ENCODE assay signal across 1 cellular context in the genomic region with DNA sequence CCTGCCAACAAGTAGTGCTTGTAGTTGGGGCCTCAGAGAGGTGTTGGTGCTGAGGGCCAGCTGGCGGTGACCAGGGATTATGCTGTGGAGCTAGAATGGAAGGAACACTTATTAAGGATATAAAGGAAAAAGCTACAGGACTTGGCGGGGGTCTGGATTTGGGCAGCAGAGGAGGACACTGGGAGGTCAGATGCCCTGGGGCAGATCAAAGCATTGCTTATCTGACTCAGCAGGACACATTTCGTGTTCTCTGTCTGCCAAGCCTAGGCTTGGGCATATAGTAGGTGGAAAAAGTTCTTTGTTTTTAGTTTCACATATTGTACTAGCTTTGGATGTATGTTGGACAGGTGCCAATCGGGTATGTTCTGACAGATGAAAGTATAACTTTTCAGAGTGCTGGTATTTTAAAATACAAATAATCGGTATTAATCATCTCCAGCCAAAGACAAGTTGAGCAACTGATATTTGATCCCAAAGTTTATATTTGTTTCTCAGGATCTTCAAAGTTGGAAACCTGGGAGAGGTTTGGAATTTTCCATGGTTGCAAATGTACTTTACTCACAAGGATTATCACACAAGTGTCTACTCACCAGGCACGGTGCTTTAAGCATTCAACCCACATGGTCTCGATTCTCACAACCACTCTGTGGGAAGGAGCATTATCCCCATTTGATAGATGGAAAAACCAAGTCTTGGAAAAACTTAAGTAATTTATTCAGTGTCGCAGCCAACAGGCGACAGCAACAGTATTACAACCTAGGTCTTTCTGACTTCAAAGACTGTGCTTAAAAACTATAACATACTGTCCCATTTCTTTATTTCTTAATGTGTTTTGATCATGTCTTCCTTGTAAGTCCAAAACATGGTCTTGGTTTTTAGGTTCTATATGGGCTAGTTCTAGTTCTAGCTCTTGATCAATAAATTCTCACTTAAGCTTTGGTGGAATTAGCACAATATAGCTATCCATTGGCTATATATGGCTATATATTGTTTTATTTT.
TF ChIP-seq lines count a peak whose summit lies in the region.

No MANE protein-coding gene starts in this region.

TF ChIP-seq in HepG2, 621 proteins besides CTCF, POLR2A, EP300 and RAD21 (continued from another document and continues in another):
- no peak for TF ChIP-seq ZNF646 (CRISPR knock-in tag; IDR thresholded peaks at IDR 0.05)
- TF ChIP-seq EEA1 (CRISPR knock-in tag; IDR thresholded peaks at IDR 0.05; ENCODE audit: borderline replicate concordance), result no peak
- TF ChIP-seq MAZ (IDR thresholded peaks at IDR 0.05; ENCODE audit: borderline replicate concordance, low read depth, low read length), result no peak
- no peak for TF ChIP-seq MAZ (CRISPR knock-in tag; IDR thresholded peaks at IDR 0.05; ENCODE audit: low read depth)
- TF ChIP-seq BATF2 (CRISPR knock-in tag; IDR thresholded peaks at IDR 0.05), result no peak
- TF ChIP-seq ZNF740 (CRISPR knock-in tag; IDR thresholded peaks at IDR 0.05), result no peak
- no peak for TF ChIP-seq ZNF567 (CRISPR knock-in tag; IDR thresholded peaks at IDR 0.05; ENCODE audit: borderline replicate concordance)
- TF ChIP-seq DZIP1 (CRISPR knock-in tag; IDR thresholded peaks at IDR 0.05), result no peak
- TF ChIP-seq ZNF333 (CRISPR knock-in tag; IDR thresholded peaks at IDR 0.05; ENCODE audit: borderline replicate concordance), result no peak
- TF ChIP-seq NR2F2 (IDR thresholded peaks at IDR 0.05; ENCODE audit: borderline replicate concordance, low read depth), result peak; percentile 58; the same call in 1 of the 2 replicates
- TF ChIP-seq BCL3 (CRISPR knock-in tag; IDR thresholded peaks at IDR 0.05), result no peak
- no peak for TF ChIP-seq ZNF33A (CRISPR knock-in tag; IDR thresholded peaks at IDR 0.05; ENCODE audit: borderline replicate concordance)
- TF ChIP-seq SRSF4 (IDR thresholded peaks at IDR 0.05; ENCODE audit: low read depth, low read length, poor library complexity, severe bottlenecking), result no peak
- TF ChIP-seq ZNF619 (CRISPR knock-in tag; IDR thresholded peaks at IDR 0.05), result no peak
- TF ChIP-seq TGIF2 (CRISPR knock-in tag; IDR thresholded peaks at IDR 0.05), result no peak
- TF ChIP-seq, protein P1, sequence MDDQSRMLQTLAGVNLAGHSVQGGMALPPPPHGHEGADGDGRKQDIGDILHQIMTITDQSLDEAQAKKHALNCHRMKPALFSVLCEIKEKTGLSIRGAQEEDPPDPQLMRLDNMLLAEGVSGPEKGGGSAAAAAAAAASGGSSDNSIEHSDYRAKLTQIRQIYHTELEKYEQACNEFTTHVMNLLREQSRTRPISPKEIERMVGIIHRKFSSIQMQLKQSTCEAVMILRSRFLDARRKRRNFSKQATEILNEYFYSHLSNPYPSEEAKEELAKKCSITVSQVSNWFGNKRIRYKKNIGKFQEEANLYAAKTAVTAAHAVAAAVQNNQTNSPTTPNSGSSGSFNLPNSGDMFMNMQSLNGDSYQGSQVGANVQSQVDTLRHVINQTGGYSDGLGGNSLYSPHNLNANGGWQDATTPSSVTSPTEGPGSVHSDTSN (CRISPR knock-in tag; IDR thresholded peaks at IDR 0.05; ENCODE audit: borderline replicate concordance), result no peak
- TF ChIP-seq HBP1 (CRISPR knock-in tag; IDR thresholded peaks at IDR 0.05; ENCODE audit: low read depth), result no peak
- no peak for TF ChIP-seq ATF7 (IDR thresholded peaks at IDR 0.05)
- no peak for TF ChIP-seq ATF7 (CRISPR knock-in tag; IDR thresholded peaks at IDR 0.05)
- TF ChIP-seq, protein P2, sequence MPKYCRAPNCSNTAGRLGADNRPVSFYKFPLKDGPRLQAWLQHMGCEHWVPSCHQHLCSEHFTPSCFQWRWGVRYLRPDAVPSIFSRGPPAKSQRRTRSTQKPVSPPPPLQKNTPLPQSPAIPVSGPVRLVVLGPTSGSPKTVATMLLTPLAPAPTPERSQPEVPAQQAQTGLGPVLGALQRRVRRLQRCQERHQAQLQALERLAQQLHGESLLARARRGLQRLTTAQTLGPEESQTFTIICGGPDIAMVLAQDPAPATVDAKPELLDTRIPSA (CRISPR knock-in tag; IDR thresholded peaks at IDR 0.05; ENCODE audit: borderline replicate concordance), result no peak
- TF ChIP-seq, protein P3, sequence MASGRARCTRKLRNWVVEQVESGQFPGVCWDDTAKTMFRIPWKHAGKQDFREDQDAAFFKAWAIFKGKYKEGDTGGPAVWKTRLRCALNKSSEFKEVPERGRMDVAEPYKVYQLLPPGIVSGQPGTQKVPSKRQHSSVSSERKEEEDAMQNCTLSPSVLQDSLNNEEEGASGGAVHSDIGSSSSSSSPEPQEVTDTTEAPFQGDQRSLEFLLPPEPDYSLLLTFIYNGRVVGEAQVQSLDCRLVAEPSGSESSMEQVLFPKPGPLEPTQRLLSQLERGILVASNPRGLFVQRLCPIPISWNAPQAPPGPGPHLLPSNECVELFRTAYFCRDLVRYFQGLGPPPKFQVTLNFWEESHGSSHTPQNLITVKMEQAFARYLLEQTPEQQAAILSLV (CRISPR knock-in tag; IDR thresholded peaks at IDR 0.05; ENCODE audit: borderline replicate concordance), result no peak
- no peak for TF ChIP-seq ZNF263 (CRISPR knock-in tag; IDR thresholded peaks at IDR 0.05)
- TF ChIP-seq, protein P4, sequence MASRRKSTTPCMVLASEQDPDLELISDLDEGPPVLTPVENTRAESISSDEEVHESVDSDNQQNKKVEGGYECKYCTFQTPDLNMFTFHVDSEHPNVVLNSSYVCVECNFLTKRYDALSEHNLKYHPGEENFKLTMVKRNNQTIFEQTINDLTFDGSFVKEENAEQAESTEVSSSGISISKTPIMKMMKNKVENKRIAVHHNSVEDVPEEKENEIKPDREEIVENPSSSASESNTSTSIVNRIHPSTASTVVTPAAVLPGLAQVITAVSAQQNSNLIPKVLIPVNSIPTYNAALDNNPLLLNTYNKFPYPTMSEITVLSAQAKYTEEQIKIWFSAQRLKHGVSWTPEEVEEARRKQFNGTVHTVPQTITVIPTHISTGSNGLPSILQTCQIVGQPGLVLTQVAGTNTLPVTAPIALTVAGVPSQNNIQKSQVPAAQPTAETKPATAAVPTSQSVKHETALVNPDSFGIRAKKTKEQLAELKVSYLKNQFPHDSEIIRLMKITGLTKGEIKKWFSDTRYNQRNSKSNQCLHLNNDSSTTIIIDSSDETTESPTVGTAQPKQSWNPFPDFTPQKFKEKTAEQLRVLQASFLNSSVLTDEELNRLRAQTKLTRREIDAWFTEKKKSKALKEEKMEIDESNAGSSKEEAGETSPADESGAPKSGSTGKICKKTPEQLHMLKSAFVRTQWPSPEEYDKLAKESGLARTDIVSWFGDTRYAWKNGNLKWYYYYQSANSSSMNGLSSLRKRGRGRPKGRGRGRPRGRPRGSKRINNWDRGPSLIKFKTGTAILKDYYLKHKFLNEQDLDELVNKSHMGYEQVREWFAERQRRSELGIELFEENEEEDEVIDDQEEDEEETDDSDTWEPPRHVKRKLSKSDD (CRISPR knock-in tag; IDR thresholded peaks at IDR 0.05; ENCODE audit: low read depth), result no peak
- TF ChIP-seq ZNF777 (CRISPR knock-in tag; IDR thresholded peaks at IDR 0.05), result no peak
- no peak for TF ChIP-seq ZNF598 (CRISPR knock-in tag; IDR thresholded peaks at IDR 0.05; ENCODE audit: borderline replicate concordance)
- TF ChIP-seq EZH2 (conservative IDR thresholded peaks at IDR 0.05; ENCODE audit: low read depth, low read length), result no peak
- TF ChIP-seq RELA (CRISPR knock-in tag; IDR thresholded peaks at IDR 0.05), result no peak
- no peak for TF ChIP-seq MBD4 (IDR thresholded peaks at IDR 0.05; ENCODE audit: borderline replicate concordance, low read length)
